Comparison of ENCODE assay signal across 13 cellular contexts in the genomic region with DNA sequence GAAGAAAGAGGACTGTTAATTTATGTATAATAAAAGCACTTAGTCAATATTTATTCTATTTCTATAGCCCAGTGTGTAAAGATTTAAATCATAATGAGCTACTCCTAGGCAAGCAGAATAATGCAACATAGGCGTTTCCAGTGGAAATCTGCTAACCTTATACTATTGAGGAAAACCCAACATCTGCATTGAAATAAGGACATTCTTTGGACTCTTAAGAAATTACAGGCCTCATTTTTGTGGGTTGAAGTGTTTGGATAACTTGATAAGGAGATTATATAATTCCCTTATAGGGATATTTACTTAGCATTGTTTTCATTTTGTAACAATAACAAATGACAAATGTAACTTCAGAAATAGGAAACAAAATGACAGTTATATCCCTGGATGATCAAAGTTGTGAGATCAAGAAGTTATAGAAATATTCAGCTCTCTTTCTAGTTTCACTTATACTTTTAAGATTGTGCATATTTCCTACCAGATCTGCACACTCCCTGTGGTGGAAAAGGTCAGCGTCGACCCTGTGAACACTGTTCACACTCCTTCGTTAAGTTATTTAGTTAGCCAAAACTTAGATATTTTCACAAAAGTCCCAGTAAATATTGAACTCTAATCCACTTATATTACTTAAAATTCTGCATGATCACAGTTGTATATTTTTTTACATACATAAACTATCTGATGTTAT.
DNase-seq lines count a peak whose midpoint lies in the region; ATAC-seq and TF ChIP-seq lines count a peak whose summit lies in the region.
"Had no signal": no experiment of that assay in that cellular context is flagged by ENCODE, and none has a peak within 500 bp of the region (broad histone marks: within the 10 kb centered on the region; RNA-seq: fewer than 3 reads in every experiment).

No MANE protein-coding gene starts in this region.

- H3K4me3 ChIP-seq in RWPE2 (ENCODE audit: severe bottlenecking) (no peak overlapping the region), fibroblast of lung (replicated peaks in 1 of 4; ENCODE audit: control extremely low read depth in 1 of 4, insufficient read depth in 1 of 4, low read depth in 3 of 4, low read length in 4 of 4) (no peak overlapping the region), sigmoid colon (peak overlapping the region in 1 of 4 donors; percentile 5)

- H3K9me3 ChIP-seq in RWPE2 (ENCODE audit: severe bottlenecking) (no peaks in the 10 kb centered on the region), fibroblast of lung (ENCODE audit: control insufficient read depth, insufficient read depth, low read depth, low read length) (no peaks in the 10 kb centered on the region), sigmoid colon (no peaks in the 10 kb centered on the region)

- H3K79me2 ChIP-seq in fibroblast of lung (ENCODE audit: control insufficient read depth, insufficient read depth, low read length) = peaks cover 9% of the 10 kb centered on the region

- TF ChIP-seq POLR2A in sigmoid colon (IDR thresholded peaks at IDR 0.05) = no peak

- peak; percentile 43 for DNase-seq in Daoy (ENCODE audit: low read depth)
- no peak for DNase-seq in RWPE2 (ENCODE audit: low spot score)
- DNase-seq in fibroblast of lung (ENCODE audit: low read depth in 2 of 2) = peak; percentile 85 to 89
- no peak for DNase-seq in sigmoid colon
- no peak for DNase-seq in stimulated activated CD4-positive, alpha-beta T cell treated with anti-CD3 and anti-CD28 coated beads, Interleukin-12 subunit alpha, Interleukin-12 subunit beta, amount 100 ng/mL, for 4 hours
- DNase-seq: hippocampal formation; NCI-H2227 treated with DMSO at 0.1 percent for 48 hours; stimulated activated naive CD8-positive, alpha-beta T cell treated with anti-CD3 and anti-CD28 coated beads, Interleukin-15, amount 100 ng/mL, for 72 hours; T-helper 9 cell had no signal

- intact Hi-C loops in sigmoid colon (cut with DNase I) = loop anchor here (5.0 kb wide), 1 partner anchor 94 kb away; no protein-coding TSS in a partner anchor

- H3K9ac ChIP-seq in fibroblast of lung (ENCODE audit: insufficient read depth, low read length) = no peak overlapping the region

- H3K36me3 ChIP-seq in RWPE2 (ENCODE audit: low read depth) (no peaks in the 10 kb centered on the region), fibroblast of lung (ENCODE audit: control insufficient read depth, insufficient read depth, low read length) (peaks cover 3% of the 10 kb centered on the region), sigmoid colon (no peaks in the 10 kb centered on the region)

- TF ChIP-seq CTCF in RWPE2 (IDR thresholded peaks at IDR 0.05; ENCODE audit: poor library complexity, severe bottlenecking) (no peak), fibroblast of lung (conservative IDR thresholded peaks at IDR 0.05 in 1 of 2, IDR thresholded peaks at IDR 0.05 in 1 of 2; ENCODE audit: low read depth in 1 of 2, low read length in 2 of 2) (no peak), sigmoid colon (IDR thresholded peaks at IDR 0.05) (no peak)

- 60 to 68% methylated on average over 4 of the region's 4 CpGs for WGBS in sigmoid colon, 2 donors

- no peaks in the 10 kb centered on the region for H3K27me3 ChIP-seq in RWPE2 (ENCODE audit: insufficient read depth, poor library complexity, severe bottlenecking)
- no peaks in the 10 kb centered on the region for H3K27me3 ChIP-seq in fibroblast of lung (ENCODE audit: control insufficient read depth, insufficient read depth, low read length)
- H3K27me3 ChIP-seq in sigmoid colon = no peaks in the 10 kb centered on the region

- no peak for TF ChIP-seq EP300 in sigmoid colon (IDR thresholded peaks at IDR 0.05)

- no peak overlapping the region for H3K27ac ChIP-seq in RWPE2 (ENCODE audit: poor library complexity, severe bottlenecking)
- H3K27ac ChIP-seq in fibroblast of lung (ENCODE audit: insufficient read depth, low read length) = no peak overlapping the region
- H3K27ac ChIP-seq in sigmoid colon = peak overlapping the region; percentile 27 to 92 (median 60)

- H2AFZ ChIP-seq in fibroblast of lung (ENCODE audit: low read length) = no peak overlapping the region

- peaks cover 6% of the 10 kb centered on the region for H3K4me1 ChIP-seq in RWPE2 (ENCODE audit: insufficient read depth, poor library complexity, severe bottlenecking)
- H3K4me1 ChIP-seq in fibroblast of lung (ENCODE audit: control insufficient read depth, extremely low read depth, insufficient read depth, low read length) = peaks cover 6% of the 10 kb centered on the region
- H3K4me1 ChIP-seq in sigmoid colon = peaks cover 0 to 25% (median 15%) of the 10 kb centered on the region in 4 donors

- no peaks in the 10 kb centered on the region for H4K20me1 ChIP-seq in fibroblast of lung (ENCODE audit: control insufficient read depth, extremely low read depth, insufficient read depth, low read length)

- H3K4me2 ChIP-seq in fibroblast of lung (ENCODE audit: extremely low read depth, insufficient read depth, low read length) = peak overlapping the region; percentile 28

- ATAC-seq in RWPE2 (ENCODE audit: low read depth) (0 out of 3 replicates have a peak, but pooled peaks have one; percentile 31), GM21737 (IDR thresholded peaks at IDR 0.05; ENCODE audit: unreplicated experiment) (no peak), GM18867 (IDR thresholded peaks at IDR 0.05; ENCODE audit: unreplicated experiment) (no peak), GM21526 (IDR thresholded peaks at IDR 0.05; ENCODE audit: low FRiP score, unreplicated experiment) (no peak)
- ATAC-seq: activated naive CD4-positive, alpha-beta T cell treated with anti-CD3 and anti-CD28 coated beads, Interleukin-2, amount 50 U/mL, for 72 hours; stimulated activated naive CD8-positive, alpha-beta T cell treated with anti-CD3 and anti-CD28 coated beads, Interleukin-15, amount 100 ng/mL, for 72 hours had no signal

Comparison
In these comparisons a context has a peak if more than half of its experiments do, and no peak if none do; other contexts are left out.
1. DNase-seq: peak in Daoy (single experiment) and fibroblast of lung (2 of 2); none in RWPE2 (single experiment), sigmoid colon (single experiment) and stimulated activated CD4-positive, alpha-beta T cell treated with anti-CD3 and anti-CD28 coated beads, Interleukin-12 subunit alpha, Interleukin-12 subunit beta, amount 100 ng/mL, for 4 hours (single experiment).
2. H3K27ac ChIP-seq: peak in sigmoid colon (4 of 4); none in RWPE2 (single experiment) and fibroblast of lung (single experiment).